8 cellular contexts compared by ENCODE assay signal in the genomic region with DNA sequence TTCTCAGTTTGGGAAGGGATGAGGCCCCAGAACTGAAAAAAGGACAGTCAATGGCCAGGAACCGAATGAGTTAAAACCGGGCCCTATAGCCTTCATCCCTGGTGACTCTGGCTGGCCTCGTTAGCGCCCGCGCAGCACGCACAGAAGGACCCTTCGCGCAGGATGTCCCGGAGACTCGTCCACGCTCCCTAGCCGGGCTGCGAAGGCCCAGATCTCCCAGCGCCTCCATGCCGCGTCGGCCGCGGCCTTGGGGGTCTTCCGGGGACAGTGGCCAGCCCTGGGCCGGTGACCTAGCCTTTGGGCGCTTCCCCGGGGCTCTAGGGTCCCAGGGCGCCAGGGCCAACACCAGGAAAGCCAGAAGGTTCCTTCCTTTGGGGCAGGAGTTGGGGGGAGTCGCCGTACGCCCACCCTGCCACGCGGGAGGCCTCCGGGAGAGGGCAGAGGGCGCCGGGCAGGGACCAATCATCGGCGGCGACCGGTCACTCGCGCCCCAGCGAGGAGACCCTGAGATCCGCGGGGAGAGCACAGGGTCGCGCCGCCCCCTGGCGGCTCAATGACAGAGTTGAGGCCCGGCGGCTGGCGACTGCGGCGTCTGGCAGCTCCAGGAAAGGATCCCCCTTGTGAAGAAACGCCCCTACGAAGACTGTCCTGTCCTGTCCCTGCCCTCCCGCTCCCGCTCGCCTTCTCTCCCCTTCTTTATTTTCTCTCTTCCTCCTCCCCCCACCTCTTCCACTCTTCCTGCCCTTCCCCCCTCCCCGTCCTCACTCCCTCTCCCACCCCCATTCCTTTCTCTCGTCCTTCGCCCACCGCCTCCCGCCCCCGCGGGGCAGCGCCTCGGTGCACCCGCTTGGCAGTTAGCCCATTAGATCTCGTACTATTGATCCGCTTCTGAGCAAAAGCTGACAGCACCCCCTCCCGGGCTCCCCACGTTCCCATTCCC.
DNase-seq lines count a peak whose midpoint lies in the region; ATAC-seq lines count a peak whose summit lies in the region.

No MANE protein-coding gene starts in this region.

- no peak overlapping the region for H3K27ac ChIP-seq in muscle layer of colon (ENCODE audit: low read depth, low read length)

- H3K4me3 ChIP-seq in endocrine pancreas (ENCODE audit: control insufficient read depth, insufficient read depth, low read length) (no peak overlapping the region), muscle layer of colon (ENCODE audit: low read depth in 1 of 2, low read length in 2 of 2) (peak overlapping the region; percentile 42 to 53)

- peaks cover 81% of the 10 kb centered on the region for H3K27me3 Mint-ChIP-seq in activated CD8-positive, alpha-beta memory T cell treated with anti-CD3 and anti-CD28 coated beads, Interleukin-2, amount 10 ng/mL, durations not matched to agents 7 days and 5 days
- peaks cover 66% of the 10 kb centered on the region for H3K27me3 Mint-ChIP-seq in stimulated activated naive CD8-positive, alpha-beta T cell treated with anti-CD3 and anti-CD28 coated beads, Interleukin-15, Interleukin-2, amounts not matched to agents 100 ng/mL and 50 ng/mL, for 24 hours

- CTCF ChIA-PET in activated CD8-positive, alpha-beta memory T cell treated with anti-CD3 and anti-CD28 coated beads, Interleukin-2, amount 10 ng/mL, durations not matched to agents 7 days and 5 days (lab: Charles Lee): interaction anchor here (0.7 to 3.3 kb wide), 18 partner anchors 12 to 462 kb away, joined by 3 to 21 read pairs (median 4); no protein-coding TSS in a partner anchor

- H3K9me3 Mint-ChIP-seq in activated CD8-positive, alpha-beta memory T cell treated with anti-CD3 and anti-CD28 coated beads, Interleukin-2, amount 10 ng/mL, durations not matched to agents 7 days and 5 days (ENCODE audit: low read depth): no peaks in the 10 kb centered on the region
- no peaks in the 10 kb centered on the region for H3K9me3 Mint-ChIP-seq in stimulated activated naive CD8-positive, alpha-beta T cell treated with anti-CD3 and anti-CD28 coated beads, Interleukin-15, Interleukin-2, amounts not matched to agents 100 ng/mL and 50 ng/mL, for 24 hours

- H3K9me3 ChIP-seq in endocrine pancreas (ENCODE audit: control insufficient read depth, low read length) (no peaks in the 10 kb centered on the region), muscle layer of colon (ENCODE audit: low read length) (no peaks in the 10 kb centered on the region)

- H3K9ac ChIP-seq in endocrine pancreas (ENCODE audit: control insufficient read depth, insufficient read depth, low read length) (peak overlapping the region; percentile 30), muscle layer of colon (ENCODE audit: low read length) (no peak overlapping the region)

- H3K27ac Mint-ChIP-seq in activated CD8-positive, alpha-beta memory T cell treated with anti-CD3 and anti-CD28 coated beads, Interleukin-2, amount 10 ng/mL, durations not matched to agents 7 days and 5 days: no peak overlapping the region
- H3K27ac Mint-ChIP-seq in stimulated activated naive CD8-positive, alpha-beta T cell treated with anti-CD3 and anti-CD28 coated beads, Interleukin-15, Interleukin-2, amounts not matched to agents 100 ng/mL and 50 ng/mL, for 24 hours: no peak overlapping the region

- no peaks in the 10 kb centered on the region for H3K36me3 ChIP-seq in endocrine pancreas (ENCODE audit: control insufficient read depth, insufficient read depth, low read length)
- no peaks in the 10 kb centered on the region for H3K36me3 ChIP-seq in muscle layer of colon (ENCODE audit: insufficient read depth, low read length)

- H3K4me3 Mint-ChIP-seq in activated CD8-positive, alpha-beta memory T cell treated with anti-CD3 and anti-CD28 coated beads, Interleukin-2, amount 10 ng/mL, durations not matched to agents 7 days and 5 days: no peak overlapping the region
- H3K4me3 Mint-ChIP-seq in stimulated activated naive CD8-positive, alpha-beta T cell treated with anti-CD3 and anti-CD28 coated beads, Interleukin-15, Interleukin-2, amounts not matched to agents 100 ng/mL and 50 ng/mL, for 24 hours: peak overlapping the region; percentile 65

- H3K36me3 Mint-ChIP-seq in activated CD8-positive, alpha-beta memory T cell treated with anti-CD3 and anti-CD28 coated beads, Interleukin-2, amount 10 ng/mL, durations not matched to agents 7 days and 5 days: no peaks in the 10 kb centered on the region
- H3K36me3 Mint-ChIP-seq in stimulated activated naive CD8-positive, alpha-beta T cell treated with anti-CD3 and anti-CD28 coated beads, Interleukin-15, Interleukin-2, amounts not matched to agents 100 ng/mL and 50 ng/mL, for 24 hours (ENCODE audit: low read depth): no peaks in the 10 kb centered on the region

- H3K4me1 ChIP-seq in endocrine pancreas (ENCODE audit: control insufficient read depth, insufficient read depth, low read length) (no peaks in the 10 kb centered on the region), muscle layer of colon (ENCODE audit: insufficient read depth, low read length) (peaks cover 8% of the 10 kb centered on the region)

- DNase-seq in 8988T (peak; percentile 96), GM19238 (ENCODE audit: insufficient read length, low spot score) (peak; percentile 63), NCI-H69 (lab: John Stamatoyannopoulos, UW) (peak; percentile 78)
- peak; percentile 50 for DNase-seq in activated CD8-positive, alpha-beta memory T cell treated with anti-CD3 and anti-CD28 coated beads, Interleukin-2, amount 10 ng/mL, durations not matched to agents 7 days and 5 days

- ATAC-seq in activated CD8-positive, alpha-beta memory T cell treated with anti-CD3 and anti-CD28 coated beads, Interleukin-2, amount 10 ng/mL, durations not matched to agents 7 days and 5 days: no peak
- no peak for ATAC-seq in GM18868 (IDR thresholded peaks at IDR 0.05; ENCODE audit: unreplicated experiment)

- peaks cover 1% of the 10 kb centered on the region for H3K4me1 Mint-ChIP-seq in activated CD8-positive, alpha-beta memory T cell treated with anti-CD3 and anti-CD28 coated beads, Interleukin-2, amount 10 ng/mL, durations not matched to agents 7 days and 5 days
- H3K4me1 Mint-ChIP-seq in stimulated activated naive CD8-positive, alpha-beta T cell treated with anti-CD3 and anti-CD28 coated beads, Interleukin-15, Interleukin-2, amounts not matched to agents 100 ng/mL and 50 ng/mL, for 24 hours (ENCODE audit: low read depth): peaks cover 3% of the 10 kb centered on the region

- no peaks in the 10 kb centered on the region for H3K27me3 ChIP-seq in endocrine pancreas (ENCODE audit: control insufficient read depth, insufficient read depth, low read length)
- peaks cover 22 to 74% of the 10 kb centered on the region in 2 donors for H3K27me3 ChIP-seq in muscle layer of colon (ENCODE audit: control insufficient read depth in 1 of 2, insufficient read depth in 2 of 2, low read length in 2 of 2)
